21 cellular contexts compared by ENCODE assay signal in genomic region chr2:166167451-166167850, GRCh38. TPM values are rescaled to one million over a fixed set of nuclear protein-coding genes. Genes with fewer than 3 reads are reported as not detected.
DNase-seq lines count a peak whose midpoint lies in the region; ATAC-seq and TF ChIP-seq lines count a peak whose summit lies in the region.
"Had no signal": no experiment of that assay in that cellular context is flagged by ENCODE, and none has a peak within 500 bp of the region (broad histone marks: within the 10 kb centered on the region; RNA-seq: fewer than 3 reads in every experiment).

No MANE protein-coding gene starts in this region.

- H3K36me3 ChIP-seq in SK-N-MC (ENCODE audit: insufficient read depth, low read length), result no peaks in the 10 kb centered on the region
- H3K36me3 ChIP-seq: thoracic aorta had no signal

- H3K4me3 ChIP-seq in SK-N-MC, result no peak overlapping the region
- H3K4me3 ChIP-seq: thoracic aorta had no signal

- H3K9me3 ChIP-seq in SK-N-MC (ENCODE audit: low read depth, low read length), result no peaks in the 10 kb centered on the region
- H3K9me3 ChIP-seq: thoracic aorta had no signal

- 0 out of 2 replicates have a peak overlapping the region, but pooled peaks have one; percentile 29 for H3K27ac ChIP-seq in SK-N-MC
- H3K27ac ChIP-seq: C4-2B, thoracic aorta had no signal

- TF ChIP-seq CTCF in osteocyte (IDR thresholded peaks at IDR 0.05), result no peak

- no peaks in the 10 kb centered on the region for H3K27me3 Mint-ChIP-seq in osteocyte (ENCODE audit: unreplicated experiment)
- H3K27me3 Mint-ChIP-seq: central memory CD8-positive, alpha-beta T cell had no signal

- no peak overlapping the region for H3K4me3 Mint-ChIP-seq in osteocyte (ENCODE audit: unreplicated experiment)
- H3K4me3 Mint-ChIP-seq: activated naive CD8-positive, alpha-beta T cell treated with anti-CD3 and anti-CD28 coated beads for 36 hours; central memory CD8-positive, alpha-beta T cell; IgD-negative memory B cell; stimulated activated memory B cell treated with anti-CD40 and anti-IgM and Interleukin-4, amounts not matched to agents 10 μg/mL and 1 μg/mL and 100 μg/mL, for 72 hours had no signal

- no peaks in the 10 kb centered on the region for H3K9me3 Mint-ChIP-seq in osteocyte (ENCODE audit: unreplicated experiment)
- H3K9me3 Mint-ChIP-seq: activated naive CD8-positive, alpha-beta T cell treated with anti-CD3 and anti-CD28 coated beads for 36 hours; central memory CD8-positive, alpha-beta T cell; IgD-negative memory B cell; stimulated activated memory B cell treated with anti-CD40 and anti-IgM and Interleukin-4, amounts not matched to agents 10 μg/mL and 1 μg/mL and 100 μg/mL, for 72 hours had no signal

- no peak overlapping the region for H3K9ac ChIP-seq in SK-N-MC (ENCODE audit: insufficient read length)

- DNase-seq in NCI-H748 (lab: John Stamatoyannopoulos, UW; ENCODE audit: unreplicated experiment) (peak; percentile 42), NCI-H748 treated with DMSO at 0.1 percent for 48 hours (lab: John Stamatoyannopoulos, UW) (no peak), SK-N-MC (ENCODE audit: low read depth, low spot score) (peak; percentile 78), fibroblast of gingiva (ENCODE audit: low read depth) (peak; percentile 37), osteocyte (ENCODE audit: extremely low spot score, unreplicated experiment) (no peak), T-helper 9 cell (no peak), SKM-1 treated with dmso at 0.1 percent for 144 hours (lab: John Stamatoyannopoulos, UW; ENCODE audit: unreplicated experiment) (no peak)
- DNase-seq: activated CD4-positive, CD25-positive, alpha-beta regulatory T cell treated with anti-CD3 and anti-CD28 coated beads, Interleukin-2, amount 50 U/mL, for 72 hours; activated naive CD8-positive, alpha-beta T cell treated with anti-CD3 and anti-CD28 coated beads for 36 hours; DMS153; effector CD8-positive, alpha-beta T cell; GOT3; midbrain; NCI-H2029; NCI-H524 treated with DMSO at 0.1 percent for 48 hours had no signal

- ATAC-seq in GM18520 (IDR thresholded peaks at IDR 0.05; ENCODE audit: unreplicated experiment), result no peak
- ATAC-seq: stimulated activated memory B cell treated with anti-CD40 and anti-IgM and Interleukin-4, amounts not matched to agents 10 μg/mL and 1 μg/mL and 100 μg/mL, for 72 hours had no signal

- H3K4me1 Mint-ChIP-seq in osteocyte (ENCODE audit: unreplicated experiment), result peaks cover 22% of the 10 kb centered on the region
- H3K4me1 Mint-ChIP-seq: activated naive CD8-positive, alpha-beta T cell treated with anti-CD3 and anti-CD28 coated beads for 36 hours; central memory CD8-positive, alpha-beta T cell; IgD-negative memory B cell; stimulated activated memory B cell treated with anti-CD40 and anti-IgM and Interleukin-4, amounts not matched to agents 10 μg/mL and 1 μg/mL and 100 μg/mL, for 72 hours had no signal

- H3K27ac Mint-ChIP-seq in osteocyte (ENCODE audit: unreplicated experiment), result peak overlapping the region; percentile 29
- H3K27ac Mint-ChIP-seq: activated naive CD8-positive, alpha-beta T cell treated with anti-CD3 and anti-CD28 coated beads for 36 hours; IgD-negative memory B cell; stimulated activated memory B cell treated with anti-CD40 and anti-IgM and Interleukin-4, amounts not matched to agents 10 μg/mL and 1 μg/mL and 100 μg/mL, for 72 hours had no signal

- no peaks in the 10 kb centered on the region for H3K36me3 Mint-ChIP-seq in osteocyte (ENCODE audit: unreplicated experiment)
- H3K36me3 Mint-ChIP-seq: activated naive CD8-positive, alpha-beta T cell treated with anti-CD3 and anti-CD28 coated beads for 36 hours; IgD-negative memory B cell; stimulated activated memory B cell treated with anti-CD40 and anti-IgM and Interleukin-4, amounts not matched to agents 10 μg/mL and 1 μg/mL and 100 μg/mL, for 72 hours had no signal

RNA-seq across cellular contexts. Expression of gene SCN1A, which starts 39.6 kb away (rescaled TPM):
- total RNA-seq in osteocyte, result not detected in 2 replicates
- total RNA-seq: activated naive CD8-positive, alpha-beta T cell treated with anti-CD3 and anti-CD28 coated beads for 36 hours; thoracic aorta had no signal

Comparison
In these comparisons a context has a peak if more than half of its experiments do, and no peak if none do; other contexts are left out.
1. DNase-seq: peak in NCI-H748 (single experiment), SK-N-MC (single experiment) and fibroblast of gingiva (single experiment); none in NCI-H748 treated with DMSO at 0.1 percent for 48 hours (single experiment), osteocyte (single experiment), T-helper 9 cell (single experiment) and SKM-1 treated with dmso at 0.1 percent for 144 hours (single experiment).